ENCODE assay signal across 1 cellular context in genomic region chr12:6582959-6583358, GRCh38.
TF ChIP-seq lines count a peak whose summit lies in the region.

No MANE protein-coding gene starts in this region.

TF ChIP-seq in H1, 55 proteins besides CTCF, POLR2A, EP300 and RAD21:
- TF ChIP-seq SIN3A (conservative IDR thresholded peaks at IDR 0.05 in 1 of 2, IDR thresholded peaks at IDR 0.05 in 1 of 2; ENCODE audit: low read depth in 1 of 2, low read length in 2 of 2) (no peak), EZH2 (IDR thresholded peaks at IDR 0.05; ENCODE audit: low read depth, low read length, severe bottlenecking) (no peak), EGR1 (IDR thresholded peaks at IDR 0.05; ENCODE audit: borderline replicate concordance, low read depth, low read length) (no peak), RFX5 (IDR thresholded peaks at IDR 0.05; ENCODE audit: borderline replicate concordance, low read depth, low read length) (no peak), CTBP2 (IDR thresholded peaks at IDR 0.05; ENCODE audit: borderline replicate concordance, insufficient read depth, insufficient read length, low read length) (no peak), BCL11A (IDR thresholded peaks at IDR 0.05; ENCODE audit: low read depth in 2 of 2, low read length in 2 of 2) (no peak), BACH1 (IDR thresholded peaks at IDR 0.05; ENCODE audit: low read length) (no peak), JUN (IDR thresholded peaks at IDR 0.05; ENCODE audit: low read depth, low read length) (no peak), JUND (IDR thresholded peaks at IDR 0.05; ENCODE audit: low read length) (no peak), CHD2 (IDR thresholded peaks at IDR 0.05; ENCODE audit: low read length) (no peak), POLR2AphosphoS5 (IDR thresholded peaks at IDR 0.05; ENCODE audit: low read depth, low read length) (no peak), FOSL1 (IDR thresholded peaks at IDR 0.05; ENCODE audit: insufficient read depth, low read depth, low read length) (no peak), RBBP5 (IDR thresholded peaks at IDR 0.05; ENCODE audit: borderline replicate concordance, low read depth, low read length) (no peak), CHD7 (IDR thresholded peaks at IDR 0.05; ENCODE audit: insufficient replicate concordance, low read length) (no peak), SIX5 (IDR thresholded peaks at IDR 0.05; ENCODE audit: low read depth, low read length) (no peak), KDM4A (IDR thresholded peaks at IDR 0.05; ENCODE audit: low read depth, low read length, severe bottlenecking) (no peak), USF2 (IDR thresholded peaks at IDR 0.05; ENCODE audit: low read length) (no peak), CBX8 (IDR thresholded peaks at IDR 0.05; ENCODE audit: borderline replicate concordance, low read depth, low read length) (no peak), GTF2F1 (IDR thresholded peaks at IDR 0.05; ENCODE audit: borderline replicate concordance, low read depth, low read length) (no peak)
